22 cellular contexts compared by ENCODE assay signal in the genomic region with DNA sequence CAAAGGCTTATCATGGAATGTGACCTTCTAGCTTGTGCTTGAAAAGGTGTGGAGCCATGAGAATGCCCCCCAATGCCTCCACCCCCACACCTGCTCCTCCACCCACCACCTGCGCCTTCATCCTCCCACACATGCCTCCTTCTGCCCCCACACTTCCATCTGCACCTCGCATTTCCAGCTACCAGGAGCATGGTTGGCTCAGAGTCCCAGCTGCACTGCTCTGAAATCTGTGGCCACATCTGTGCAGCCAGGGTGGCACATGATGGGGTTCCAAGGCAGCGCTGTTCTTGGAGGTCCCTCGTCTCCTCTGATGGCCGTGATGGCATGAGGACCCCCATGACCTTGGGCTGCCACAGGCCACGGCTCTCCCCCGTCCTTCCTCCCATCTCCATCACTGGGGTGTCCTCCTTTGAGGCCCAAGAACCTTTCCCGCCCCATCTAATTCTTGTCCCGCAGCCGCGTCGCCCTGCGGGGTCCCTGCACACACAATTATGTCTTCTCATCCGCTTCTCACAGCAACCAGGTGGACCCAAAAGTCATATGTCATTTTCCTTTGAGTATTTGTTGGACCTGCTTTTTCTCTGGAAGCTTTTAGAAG. TPM values are rescaled to one million over a fixed set of nuclear protein-coding genes. Genes with fewer than 3 reads are reported as not detected.
DNase-seq lines count a peak whose midpoint lies in the region; FAIRE-seq and TF ChIP-seq lines count a peak whose summit lies in the region.
"Had no signal": no experiment of that assay in that cellular context is flagged by ENCODE, and none has a peak within 500 bp of the region (broad histone marks: within the 10 kb centered on the region; RNA-seq: fewer than 3 reads in every experiment).

No MANE protein-coding gene starts in this region.

- H3K23me2 ChIP-seq in H1 (ENCODE audit: low read depth, low read length) = peaks cover 3% of the 10 kb centered on the region; the same call in 1 of the 2 replicates

- no peak for FAIRE-seq in H1 (lab: Jason Lieb, UNC)
- FAIRE-seq: A549, D721Med, G401.6, GM12891, GM19239 had no signal

- H3K56ac ChIP-seq in H1 (replicated peaks; ENCODE audit: insufficient read length, low read depth, low read length) = no peak overlapping the region

- H2BK120ac ChIP-seq in H1 (replicated peaks; ENCODE audit: low read depth, low read length) = no peak overlapping the region

- CTCF ChIA-PET in HEK293 (lab: Yijun Ruan, JAX) = interaction anchor here (1.2 to 3.2 kb wide), 2 partner anchors 11 to 152 kb away, joined by 4 to 32 read pairs; no protein-coding TSS in a partner anchor
- CTCF ChIA-PET in H1 (lab: Charles Lee; ENCODE audit: partially characterized antibody) = interaction anchor here (0.8 to 9.4 kb wide), 3 partner anchors 8 to 42 kb away, joined by 4 to 64 read pairs (median 4); no protein-coding TSS in a partner anchor

- no peak for TF ChIP-seq POLR2A in H1 (IDR thresholded peaks at IDR 0.05; ENCODE audit: control extremely low read depth in 1 of 2, low read depth in 2 of 2, low read length in 2 of 2)
- TF ChIP-seq POLR2A in suprapubic skin (IDR thresholded peaks at IDR 0.05) = no peak

- 0 out of 2 replicates have a peak overlapping the region, but pooled peaks have one; percentile 68 for H2BK12ac ChIP-seq in H1 (ENCODE audit: low read depth, low read length)

- H3K4me2 ChIP-seq in H1 (ENCODE audit: insufficient read depth in 1 of 2, low read depth in 2 of 2, low read length in 2 of 2) = no peak overlapping the region
- H3K4me2 ChIP-seq: A549 had no signal

- no peak overlapping the region for H2AK5ac ChIP-seq in H1 (ENCODE audit: low read depth, low read length)

- H3K79me1 ChIP-seq in H1 (ENCODE audit: low read depth, low read length) = no peaks in the 10 kb centered on the region

- H2BK20ac ChIP-seq in H1 (ENCODE audit: low read length) = no peak overlapping the region

- H3K18ac ChIP-seq in H1 (ENCODE audit: extremely low read depth, low read length) = no peak overlapping the region

- no peak overlapping the region for H3K23ac ChIP-seq in H1 (ENCODE audit: insufficient read length)

- H2BK5ac ChIP-seq in H1 (ENCODE audit: low read depth, low read length) = no peak overlapping the region

- no peak overlapping the region for H2BK15ac ChIP-seq in H1 (ENCODE audit: low read length)

- H3K4me3 ChIP-seq in HEK293 (ENCODE audit: low read depth, low read length) = no peak overlapping the region
- no peak overlapping the region for H3K4me3 ChIP-seq in H1 (ENCODE audit: extremely low read depth in 1 of 4, insufficient read depth in 2 of 4, low read depth in 3 of 4, low read length in 4 of 4)
- no peak overlapping the region for H3K4me3 ChIP-seq in neutrophil (ENCODE audit: low read depth in 1 of 2, low read length in 1 of 2)
- H3K4me3 ChIP-seq in suprapubic skin = no peak overlapping the region
- H3K4me3 ChIP-seq: A549 had no signal

- H3K27me3 ChIP-seq in H1 (replicated peaks in 1 of 4; ENCODE audit: control insufficient read depth in 3 of 4, extremely low read depth in 1 of 4, insufficient read depth in 3 of 4, low read length in 3 of 4) (0 out of 7 replicates have a peak, but pooled peaks cover 0 to 2% (median 0%) of the 10 kb centered on the region in 4 experiments), neutrophil (no peaks in the 10 kb centered on the region), suprapubic skin (peaks cover 11% of the 10 kb centered on the region)
- H3K27me3 ChIP-seq: BE2C had no signal

- TF ChIP-seq EP300 in H1 (IDR thresholded peaks at IDR 0.05; ENCODE audit: borderline replicate concordance in 1 of 2, low read depth in 2 of 2, low read length in 2 of 2) = no peak
- no peak for TF ChIP-seq EP300 in suprapubic skin (IDR thresholded peaks at IDR 0.05)

- H4K20me1 ChIP-seq in H1 (replicated peaks in 1 of 2; ENCODE audit: control insufficient read depth in 1 of 2, insufficient read depth in 2 of 2, low read length in 2 of 2) = no peaks in the 10 kb centered on the region

- H3K4me1 ChIP-seq in HEK293 (ENCODE audit: control insufficient read depth, insufficient read depth, low read length) (no peaks in the 10 kb centered on the region), H1 (replicated peaks in 1 of 4; ENCODE audit: control insufficient read depth in 3 of 4, insufficient read depth in 4 of 4, low read length in 3 of 4) (no peaks in the 10 kb centered on the region; a peak in 1 of 7 replicates), neutrophil (ENCODE audit: control insufficient read depth in 1 of 2, insufficient read depth in 1 of 2, low read depth in 1 of 2, low read length in 1 of 2) (peaks cover 78 to 80% of the 10 kb centered on the region in 2 experiments), suprapubic skin (peaks cover 12% of the 10 kb centered on the region)

- WGBS in H1 (ENCODE audit: extremely low coverage in 1 of 2, insufficient coverage in 1 of 2, insufficient read length in 1 of 2, insufficient replicate concordance in 2 of 2, low coverage in 1 of 2, low lambda C conversion rate in 2 of 2, missing lambda C conversion rate in 1 of 2), 2 experiments = 88% methylated on average over 14 of the region's 14 CpGs; no CpG with 5 or more reads in 1 of the 2 experiments
- 98% methylated on average over 14 of the region's 14 CpGs for WGBS in suprapubic skin

- no peak overlapping the region for H3K9ac ChIP-seq in H1 (replicated peaks in 1 of 4; ENCODE audit: extremely low read depth in 1 of 4, low read depth in 3 of 4, low read length in 3 of 4)

- no peaks in the 10 kb centered on the region for H3K79me2 ChIP-seq in H1 (ENCODE audit: control insufficient read depth in 1 of 2, insufficient read depth in 2 of 2, low read length in 2 of 2)

- H3K36me3 ChIP-seq in HEK293 (ENCODE audit: control insufficient read depth in 2 of 2, insufficient read depth in 1 of 2, low read length in 2 of 2) (no peaks in the 10 kb centered on the region), H1 (ENCODE audit: control insufficient read depth in 2 of 4, insufficient read depth in 4 of 4, low read length in 3 of 4) (no peaks in the 10 kb centered on the region), neutrophil (no peaks in the 10 kb centered on the region), suprapubic skin (no peaks in the 10 kb centered on the region)
- H3K36me3 ChIP-seq: BE2C had no signal

- no peak overlapping the region for H2AFZ ChIP-seq in H1 (ENCODE audit: low read length)

- no peak overlapping the region for H4K8ac ChIP-seq in H1 (ENCODE audit: extremely low read depth, insufficient read depth, low read length)

- POLR2A ChIA-PET in HEK293 (lab: Yijun Ruan, JAX) (no interaction called here), H1 (lab: Charles Lee; ENCODE audit: partially characterized antibody) (no interaction called here)

- H3K14ac ChIP-seq in H1 (ENCODE audit: insufficient read length) = no peak overlapping the region

- no peak overlapping the region for H3K4ac ChIP-seq in H1 (replicated peaks; ENCODE audit: insufficient read length, low read depth, low read length)

- H3K27ac ChIP-seq in HEK293 (ENCODE audit: extremely low read depth, low read depth, low read length) (no peak overlapping the region), H1 (ENCODE audit: low read depth, low read length) (no peak overlapping the region), neutrophil (peak overlapping the region; percentile 96), suprapubic skin (no peak overlapping the region)
- H3K27ac ChIP-seq: A549, C4-2B had no signal

- no peaks in the 10 kb centered on the region for H3K9me3 ChIP-seq in HEK293 (ENCODE audit: control insufficient read depth, insufficient read depth, low read depth, low read length)
- H3K9me3 ChIP-seq in H1 (ENCODE audit: insufficient read depth in 2 of 2, low read depth in 1 of 2, low read length in 1 of 2) = no peaks in the 10 kb centered on the region
- no peaks in the 10 kb centered on the region for H3K9me3 ChIP-seq in neutrophil
- H3K9me3 ChIP-seq in suprapubic skin = no peaks in the 10 kb centered on the region
- H3K9me3 ChIP-seq: A549, BE2C had no signal

- no peak for TF ChIP-seq RAD21 in H1 (IDR thresholded peaks at IDR 0.05 in 1 of 2, conservative IDR thresholded peaks at IDR 0.05 in 1 of 2; ENCODE audit: low read depth in 2 of 2, low read length in 2 of 2)

- TF ChIP-seq CTCF in HEK293 (tag by site-specific recombination; IDR thresholded peaks at IDR 0.05) = no peak
- TF ChIP-seq CTCF in H1 (IDR thresholded peaks at IDR 0.05; ENCODE audit: control extremely low read depth in 1 of 3, insufficient read depth in 1 of 3, low read depth in 1 of 3, low read length in 3 of 3) = no peak
- TF ChIP-seq CTCF in neutrophil (IDR thresholded peaks at IDR 0.05) = no peak
- TF ChIP-seq CTCF in suprapubic skin (IDR thresholded peaks at IDR 0.05) = no peak
- TF ChIP-seq CTCF in GM13977 (IDR thresholded peaks at IDR 0.05; ENCODE audit: extremely low read depth, insufficient read depth, missing control alignments) = no peak

- in situ Hi-C loops in GM13977 (cut with MboI; ENCODE audit: low pct_unique_long_range_greater_than_20kb, low sequenced_read_pairs, unreplicated experiment) = no loop called here

- DNase-seq in H1 (ENCODE audit: low read depth in 1 of 2, low spot score in 2 of 2) = no peak
- peak; percentile 46 to 70 for DNase-seq in suprapubic skin (ENCODE audit: low spot score in 2 of 2)
- no peak for DNase-seq in GM13977 (ENCODE audit: low spot score)
- no peak for DNase-seq in activated CD4-positive, alpha-beta T cell treated with anti-CD3 and anti-CD28 coated beads for 1 hour
- DNase-seq in glomerular visceral epithelial cell (ENCODE audit: extremely low spot score) = no peak
- DNase-seq: BE2C; CD8-positive, alpha-beta T cell; COR-L47; DMS153; DMS79 treated with DMSO at 0.1 percent for 48 hours; EL; IMR-90 had no signal

- no peak overlapping the region for H4K91ac ChIP-seq in H1 (replicated peaks; ENCODE audit: insufficient read length, low read length)

- no peak overlapping the region for H4K5ac ChIP-seq in H1 (ENCODE audit: insufficient read length, low read depth, low read length)

RNA-seq across cellular contexts. Expression of a gene that starts 40.6 kb away (rescaled TPM):
- total RNA-seq in H1 (2021; fragmentation: NEBNext Ultra II Directional; extraction: Animal tissue kit (Norgen Biotek cat#: 25700)) = not detected in 2 replicates
- not detected in 2 replicates for polyA plus RNA-seq in H1 (2011; rRNA removed)
- polyA plus RNA-seq in H1 (2011; cell fraction: cytosol; rRNA removed) = not detected
- polyA plus RNA-seq in H1 (2011; cell fraction: nucleus; rRNA removed) = not detected
- polyA plus RNA-seq in H1 (2012, experiment 1 of 2) = not detected in 4 replicates
- polyA plus RNA-seq in H1 (2012, experiment 2 of 2) = not detected
- polyA plus RNA-seq in H1 (2013, experiment 1 of 2) = not detected
- not detected for polyA plus RNA-seq in H1 (2013, experiment 2 of 2)
- not detected in 2 replicates for polyA minus RNA-seq in H1 (2011; rRNA and poly(A)+ RNA removed)
- not detected for polyA minus RNA-seq in H1 (2011; cell fraction: cytosol; rRNA and poly(A)+ RNA removed)
- 0.30 TPM for polyA minus RNA-seq in H1 (2011; cell fraction: nucleus; rRNA and poly(A)+ RNA removed)
- total RNA-seq in suprapubic skin = not detected
- total RNA-seq: CD8-positive, alpha-beta T cell; HT-29; IMR-90 had no signal
- polyA plus RNA-seq: A549, AG04450, IMR-90 had no signal

RNA-seq across cellular contexts. Expression of a gene that starts 57.5 kb away (rescaled TPM):
- 56.5 and 64.6 TPM in 2 replicates for total RNA-seq in H1 (2021; fragmentation: NEBNext Ultra II Directional; extraction: Animal tissue kit (Norgen Biotek cat#: 25700))
- polyA plus RNA-seq in H1 (2011; rRNA removed) = 16.5 and 32.5 TPM in 2 replicates
- 12.2 TPM for polyA plus RNA-seq in H1 (2011; cell fraction: cytosol; rRNA removed)
- polyA plus RNA-seq in H1 (2011; cell fraction: nucleus; rRNA removed) = 46.4 TPM
- 19.6 to 25.6 TPM (median 22.5 TPM) in 4 replicates for polyA plus RNA-seq in H1 (2012, experiment 1 of 2)
- polyA plus RNA-seq in H1 (2012, experiment 2 of 2) = 3.7 TPM
- 38.4 TPM for polyA plus RNA-seq in H1 (2013, experiment 1 of 2)
- polyA plus RNA-seq in H1 (2013, experiment 2 of 2) = 36.8 TPM
- 16.2 and 17.2 TPM in 2 replicates for polyA minus RNA-seq in H1 (2011; rRNA and poly(A)+ RNA removed)
- 19.3 TPM for polyA minus RNA-seq in H1 (2011; cell fraction: cytosol; rRNA and poly(A)+ RNA removed)
- polyA minus RNA-seq in H1 (2011; cell fraction: nucleus; rRNA and poly(A)+ RNA removed) = 62.6 TPM
- 100 to 1,000 TPM in 1 of 4 donors, 10 to 100 TPM in 3; 37.4 to 121 (median 58.2) TPM for total RNA-seq in suprapubic skin

Comparison
In these comparisons a context has a peak if more than half of its experiments do, and no peak if none do; other contexts are left out.
1. DNase-seq: peak in suprapubic skin (2 of 2); none in H1 (0 of 2), GM13977 (single experiment), activated CD4-positive, alpha-beta T cell treated with anti-CD3 and anti-CD28 coated beads for 1 hour (single experiment) and glomerular visceral epithelial cell (single experiment).